2 cellular contexts compared by ENCODE assay signal in genomic region chr13:96963786-96964475, GRCh38.
A peak's percentile ranks its signal among the peaks of the same experiment; 100 is the strongest.
TF ChIP-seq lines count a peak whose summit lies in the region.

No MANE protein-coding gene starts in this region.

TF ChIP-seq in K562, 482 proteins besides CTCF, POLR2A, EP300 and RAD21 (continued from another document):
- TF ChIP-seq PATZ1 (CRISPR knock-in tag; IDR thresholded peaks at IDR 0.05; ENCODE audit: borderline replicate concordance) (no peak), C11orf30 (IDR thresholded peaks at IDR 0.05; ENCODE audit: low read depth) (peak; percentile 57), MAFG (tag; conservative IDR thresholded peaks at IDR 0.05) (peak; percentile 53), HDAC6 (IDR thresholded peaks at IDR 0.05; ENCODE audit: low read depth, low read length) (no peak), SMARCE1 (IDR thresholded peaks at IDR 0.05) (no peak), NRF1 (conservative IDR thresholded peaks at IDR 0.05 in 1 of 2, IDR thresholded peaks at IDR 0.05 in 1 of 2) (no peak), MAFF (IDR thresholded peaks at IDR 0.05; ENCODE audit: low read length) (peak; percentile 48; the same call in 1 of the 2 replicates), MCM5 (IDR thresholded peaks at IDR 0.05; ENCODE audit: low read depth) (no peak)

TF ChIP-seq in SK-N-SH treated with all-trans-retinoic acid at 6 μM for 48 hours, 23 proteins besides CTCF, POLR2A, EP300 and RAD21 (continued from another document):
- no peak for TF ChIP-seq TSHZ2 (CRISPR knock-in tag; IDR thresholded peaks at IDR 0.05)
